Comparison of ENCODE assay signal across 18 cellular contexts in genomic region chr9:84856181-84856632, GRCh38.
A peak's percentile ranks its signal among the peaks of the same experiment; 100 is the strongest.
DNase-seq lines count a peak whose midpoint lies in the region; ATAC-seq, FAIRE-seq and TF ChIP-seq lines count a peak whose summit lies in the region.
"Had no signal": no experiment of that assay in that cellular context is flagged by ENCODE, and none has a peak within 500 bp of the region (broad histone marks: within the 10 kb centered on the region; RNA-seq: fewer than 3 reads in every experiment).

No MANE protein-coding gene starts in this region.

- no peaks in the 10 kb centered on the region for H3K27me3 ChIP-seq in adipocyte (replicated peaks; ENCODE audit: control insufficient read depth, insufficient read depth, low read length)
- H3K27me3 ChIP-seq: adrenal gland, testis had no signal

- H3K4me1 ChIP-seq in adipocyte (ENCODE audit: control insufficient read depth, insufficient read depth, low read length), result peaks cover 70% of the 10 kb centered on the region
- H3K4me1 ChIP-seq: adrenal gland had no signal

- peak; percentile 73 for ATAC-seq in sciatic nerve
- ATAC-seq: A549; naive thymus-derived CD8-positive, alpha-beta T cell; Panc1 had no signal

- intact Hi-C loops in sciatic nerve (cut with DNase I), result no loop called here

- no peaks in the 10 kb centered on the region for H3K9me3 ChIP-seq in adipocyte (ENCODE audit: control insufficient read depth, low read length)
- H3K9me3 ChIP-seq: adrenal gland, lower lobe of right lung, testis had no signal

- TF ChIP-seq CTCF in AG09319 (IDR thresholded peaks at IDR 0.05; ENCODE audit: low read depth, low read length), result no peak
- no peak for TF ChIP-seq CTCF in fibroblast of pulmonary artery (IDR thresholded peaks at IDR 0.05; ENCODE audit: low read length, missing control alignments)

- peak overlapping the region; percentile 73 for H3K9ac ChIP-seq in adipocyte (ENCODE audit: low read length)

- H3K36me3 ChIP-seq in adipocyte (ENCODE audit: control insufficient read depth, insufficient read depth, low read length, severe bottlenecking), result no peaks in the 10 kb centered on the region
- H3K36me3 ChIP-seq: adrenal gland, lower lobe of right lung had no signal

- peak overlapping the region; percentile 65 for H3K4me3 ChIP-seq in adipocyte (ENCODE audit: low read length)
- no peak overlapping the region for H3K4me3 ChIP-seq in fibroblast of pulmonary artery (replicated peaks; ENCODE audit: low read depth, low read length)
- H3K4me3 ChIP-seq: A549, adrenal gland, lower lobe of right lung, testis had no signal

- FAIRE-seq in RCC 7860 (lab: Jason Lieb, UNC), result no peak
- FAIRE-seq: A549 had no signal

- DNase-seq in AG09319 (ENCODE audit: extremely low read depth, low read depth) (peak; percentile 14), adipocyte (ENCODE audit: low read depth) (no peak), fibroblast of pulmonary artery (ENCODE audit: low read depth) (peak; percentile 12), sciatic nerve (ENCODE audit: low spot score) (no peak), RCC 7860 (ENCODE audit: low spot score) (no peak), dedifferentiated amniotic fluid mesenchymal stem cell (ENCODE audit: extremely low spot score) (no peak), cerebellar cortex (ENCODE audit: low spot score) (no peak)
- DNase-seq in effector CD4-positive, alpha-beta T cell, result no peak
- DNase-seq: activated CD4-positive, alpha-beta memory T cell treated with anti-CD3 and anti-CD28 coated beads, Interleukin-2, amount 10 ng/mL, durations not matched to agents 7 days and 5 days; adrenal gland; GDM1; lower lobe of right lung; naive thymus-derived CD8-positive, alpha-beta T cell; NCI-H2107; NCI-H774; testis had no signal

Comparison
In these comparisons a context has a peak if more than half of its experiments do, and no peak if none do; other contexts are left out.
1. DNase-seq: peak in AG09319 (single experiment) and fibroblast of pulmonary artery (single experiment); none in adipocyte (single experiment), sciatic nerve (single experiment), RCC 7860 (single experiment), effector CD4-positive, alpha-beta T cell (single experiment), dedifferentiated amniotic fluid mesenchymal stem cell (single experiment) and cerebellar cortex (single experiment).